ENCODE assay signal across 9 cellular contexts in genomic region chr1:32362474-32363313, GRCh38. TPM values are rescaled to one million over a fixed set of nuclear protein-coding genes. Genes with fewer than 3 reads are reported as not detected.
DNase-seq lines count a peak whose midpoint lies in the region; ATAC-seq, FAIRE-seq and TF ChIP-seq lines count a peak whose summit lies in the region.
"Had no signal": no experiment of that assay in that cellular context is flagged by ENCODE, and none has a peak within 500 bp of the region (broad histone marks: within the 10 kb centered on the region; RNA-seq: fewer than 3 reads in every experiment).

Gene FAM229A (minus strand): TSS chr1:32362485. CDS start chr1:32362091, 394 bp downstream.
Gene TSSK3 (plus strand): TSS chr1:32362539. CDS start chr1:32362702, 163 bp downstream.

- H3K4me2 ChIP-seq in HepG2 (ENCODE audit: low read depth, low read length) = no peak within 1 kb of the TSS

- CTCF ChIA-PET in HepG2 (lab: Yijun Ruan, JAX; ENCODE audit: low intra/inter-chr PET ratio, low total read pairs) = no interaction called here

- ATAC-seq in HepG2 = no peak
- ATAC-seq in HG02870 (IDR thresholded peaks at IDR 0.05; ENCODE audit: unreplicated experiment) = no peak

- no peaks in the 10 kb centered on the region for H3K9me3 ChIP-seq in HepG2 (ENCODE audit: low read length)

- TF ChIP-seq EP300 in HepG2 (IDR thresholded peaks at IDR 0.05; ENCODE audit: low read depth in 2 of 2, low read length in 2 of 2) (no peak), HepG2 (CRISPR knock-in tag; IDR thresholded peaks at IDR 0.05; ENCODE audit: borderline replicate concordance) (no peak)

- H3K27ac Mint-ChIP-seq in chondrocyte (ENCODE audit: unreplicated experiment) = peak within 1 kb of the TSS; percentile 41

- no peak for TF ChIP-seq RAD21 in HepG2 (CRISPR knock-in tag; IDR thresholded peaks at IDR 0.05)

- H3K4me1 ChIP-seq in HepG2 (ENCODE audit: insufficient read depth, low read length) = peaks cover 17% of the 10 kb centered on the region

- BruUV-seq in HepG2 (replicated peaks; lab: Mats Ljungman, UMichigan) = no TSS peak

- no peak within 1 kb of the TSS for H3K4me3 ChIP-seq in HepG2 (replicated peaks in 1 of 3; ENCODE audit: insufficient read depth in 1 of 3, low read depth in 2 of 3, low read length in 3 of 3)
- H3K4me3 ChIP-seq: SK-N-MC had no signal

- DNase-seq in NCI-H1105 (lab: John Stamatoyannopoulos, UW) (peak; percentile 11), NCI-H1105 treated with DMSO at 0.1 percent for 48 hours (lab: John Stamatoyannopoulos, UW) (no peak), chondrocyte (ENCODE audit: low spot score) (no peak), HepG2 (ENCODE audit: low spot score) (no peak), cerebellum (ENCODE audit: low spot score) (no peak)
- no peak for DNase-seq in central memory CD4-positive, alpha-beta T cell

- H3K9me3 Mint-ChIP-seq in chondrocyte (ENCODE audit: low read depth) = no peaks in the 10 kb centered on the region

- peaks cover 15% of the 10 kb centered on the region for H3K36me3 Mint-ChIP-seq in chondrocyte (ENCODE audit: low read depth)

- H4K20me1 ChIP-seq in HepG2 (ENCODE audit: insufficient read depth, low read length) = no peaks in the 10 kb centered on the region

- H3K27ac ChIP-seq in HepG2 (ENCODE audit: extremely low read length, insufficient read depth, low read length) (no peak within 1 kb of the TSS), temporal lobe (ENCODE audit: low read depth, low read length) (peak within 1 kb of the TSS; percentile 54)
- H3K27ac ChIP-seq: SK-N-MC had no signal

- in situ Hi-C loops in HepG2 (cut with HindIII; ENCODE audit: extremely low pct_ligation_motif_present, low pct_unique_long_range_greater_than_20kb) = no loop called here

- H2AFZ ChIP-seq in HepG2 (ENCODE audit: low read length) = no peak within 1 kb of the TSS

- POLR2A ChIA-PET in HepG2 (lab: Yijun Ruan, JAX) = interaction anchor here (1.2 to 2.3 kb wide), 3 partner anchors 11 to 32 kb away, joined by 3 to 11 read pairs (median 4); partner anchors contain the start of gene BSDC1

- H3K27me3 Mint-ChIP-seq in chondrocyte (ENCODE audit: low read depth) = no peaks in the 10 kb centered on the region

- TF ChIP-seq CTCF in chondrocyte (IDR thresholded peaks at IDR 0.05) (no peak), HepG2 (CRISPR knock-in tag; IDR thresholded peaks at IDR 0.05) (no peak)

- intact Hi-C loops in HepG2 (cut with micrococcal nuclease; ENCODE audit: unreplicated experiment) = no loop called here

- H3K36me3 ChIP-seq in HepG2 (replicated peaks in 1 of 2; ENCODE audit: control insufficient read depth in 1 of 2, insufficient read depth in 2 of 2, low read length in 2 of 2) = peaks cover 8 to 41% of the 10 kb centered on the region in 2 experiments

- peak within 1 kb of the TSS; percentile 63 for H3K4me3 Mint-ChIP-seq in chondrocyte (ENCODE audit: unreplicated experiment)

- no peak for TF ChIP-seq POLR2A in HepG2 (IDR thresholded peaks at IDR 0.05; ENCODE audit: insufficient read depth in 1 of 2, low read depth in 2 of 2, low read length in 2 of 2)

- no peak for FAIRE-seq in HepG2 (lab: Jason Lieb, UNC)

- no peaks in the 10 kb centered on the region for H3K79me2 ChIP-seq in HepG2 (ENCODE audit: insufficient read depth, low read length)

- H3K4me1 Mint-ChIP-seq in chondrocyte (ENCODE audit: low read depth) = peaks cover 21% of the 10 kb centered on the region

- WGBS in HepG2 (ENCODE audit: low lambda C conversion rate) = 95% methylated on average over 17 of the region's 17 CpGs

- H3K27me3 ChIP-seq in HepG2 (ENCODE audit: control insufficient read depth in 1 of 2, insufficient read depth in 2 of 2, low read length in 2 of 2) = no peaks in the 10 kb centered on the region

- no peak within 1 kb of the TSS for H3K9ac ChIP-seq in HepG2 (ENCODE audit: insufficient read depth, low read depth, low read length)

TF ChIP-seq in HepG2, 621 proteins besides CTCF, POLR2A, EP300 and RAD21:
- TF ChIP-seq ZNF280D (CRISPR knock-in tag; IDR thresholded peaks at IDR 0.05) (no peak), HNRNPL (IDR thresholded peaks at IDR 0.05; ENCODE audit: low read depth, low read length) (0 out of 2 replicates have a peak, but pooled peaks have one; percentile 13)

RNA-seq across cellular contexts. Expression of gene FAM229A, which starts in this region (rescaled TPM):
- total RNA-seq in chondrocyte (3.6 to 4.5 TPM (median 4.4 TPM) in 3 replicates), HepG2 (2016; rRNA removed; fragmentation: Illumina TruSeq; extraction: Trizol) (0.31 and 3.2 TPM in 2 replicates), temporal lobe (2.2 TPM), cerebellum (3.2 TPM)
- 0.71 TPM in 1 of 2 replicates, not detected in the other for total RNA-seq in HepG2 (2016; cell fraction: cytosol; rRNA removed; fragmentation: Illumina TruSeq; extraction: Trizol; ENCODE audit: low read depth)
- total RNA-seq in HepG2 (2016; cell fraction: insoluble cytoplasmic fraction; rRNA removed; fragmentation: Illumina TruSeq; extraction: Trizol) = 0.46 and 3.1 TPM in 2 replicates
- 0.12 and 0.65 TPM in 2 replicates for total RNA-seq in HepG2 (2016; cell fraction: membrane; rRNA removed; fragmentation: Illumina TruSeq; extraction: Trizol)
- 3.2 and 5.0 TPM in 2 replicates for total RNA-seq in HepG2 (2016; cell fraction: nucleus; rRNA removed; fragmentation: Illumina TruSeq; extraction: Trizol)
- polyA plus RNA-seq in HepG2 (2011; rRNA removed) = 17.6 and 21.8 TPM in 2 replicates
- 2.4 and 5.1 TPM in 2 replicates for polyA plus RNA-seq in HepG2 (2011; cell fraction: cytosol; rRNA removed)
- polyA plus RNA-seq in HepG2 (2011; cell fraction: nucleus; rRNA removed) = 142 and 179 TPM in 2 replicates
- 7.7 and 16.0 TPM in 2 replicates for polyA plus RNA-seq in HepG2 (2012)
- 0.22 and 0.24 TPM in 2 replicates for polyA plus RNA-seq in HepG2 (2016; cell fraction: cytosol; fragmentation: Illumina TruSeq; extraction: Trizol; ENCODE audit: low read depth)
- polyA plus RNA-seq in HepG2 (2016; cell fraction: insoluble cytoplasmic fraction; fragmentation: Illumina TruSeq; extraction: Trizol; ENCODE audit: low read depth) = 0.81 and 0.98 TPM in 2 replicates
- polyA plus RNA-seq in HepG2 (2016; cell fraction: membrane; fragmentation: Illumina TruSeq; extraction: Trizol; ENCODE audit: low read depth) = 0.13 and 0.55 TPM in 2 replicates
- polyA plus RNA-seq in HepG2 (2016; cell fraction: nucleus; fragmentation: Illumina TruSeq; extraction: Trizol; ENCODE audit: insufficient read depth, low read depth) = 26.3 and 28.4 TPM in 2 replicates
- 6.1 and 8.3 TPM in 2 replicates for polyA minus RNA-seq in HepG2 (2011; rRNA and poly(A)+ RNA removed; ENCODE audit: low replicate concordance)
- polyA minus RNA-seq in HepG2 (2011; cell fraction: cytosol; rRNA and poly(A)+ RNA removed) = 1.3 and 1.8 TPM in 2 replicates
- 16.6 and 17.9 TPM in 2 replicates for polyA minus RNA-seq in HepG2 (2011; cell fraction: nucleus; rRNA and poly(A)+ RNA removed)

RNA-seq across cellular contexts. Expression of gene TSSK3, which starts in this region (rescaled TPM):
- total RNA-seq in chondrocyte (0.90 to 2.0 TPM (median 1.7 TPM) in 3 replicates), HepG2 (2016; rRNA removed; fragmentation: Illumina TruSeq; extraction: Trizol) (0.62 and 1.0 TPM in 2 replicates), temporal lobe (not detected), cerebellum (1.8 TPM)
- total RNA-seq in HepG2 (2016; cell fraction: cytosol; rRNA removed; fragmentation: Illumina TruSeq; extraction: Trizol; ENCODE audit: low read depth) = not detected in 2 replicates
- total RNA-seq in HepG2 (2016; cell fraction: insoluble cytoplasmic fraction; rRNA removed; fragmentation: Illumina TruSeq; extraction: Trizol) = 2.0 TPM in 1 of 2 replicates, not detected in the other
- total RNA-seq in HepG2 (2016; cell fraction: membrane; rRNA removed; fragmentation: Illumina TruSeq; extraction: Trizol) = 0.53 TPM in 1 of 2 replicates, not detected in the other
- 0.85 and 3.2 TPM in 2 replicates for total RNA-seq in HepG2 (2016; cell fraction: nucleus; rRNA removed; fragmentation: Illumina TruSeq; extraction: Trizol)
- polyA plus RNA-seq in HepG2 (2011; rRNA removed) = 1.1 and 2.0 TPM in 2 replicates
- polyA plus RNA-seq in HepG2 (2011; cell fraction: cytosol; rRNA removed) = 0.31 and 0.35 TPM in 2 replicates
- polyA plus RNA-seq in HepG2 (2011; cell fraction: nucleus; rRNA removed) = 5.2 and 6.5 TPM in 2 replicates
- polyA plus RNA-seq in HepG2 (2012) = 5.4 and 6.5 TPM in 2 replicates
- not detected in 2 replicates for polyA plus RNA-seq in HepG2 (2016; cell fraction: cytosol; fragmentation: Illumina TruSeq; extraction: Trizol; ENCODE audit: low read depth)
- 0.23 TPM in 1 of 2 replicates, not detected in the other for polyA plus RNA-seq in HepG2 (2016; cell fraction: insoluble cytoplasmic fraction; fragmentation: Illumina TruSeq; extraction: Trizol; ENCODE audit: low read depth)
- polyA plus RNA-seq in HepG2 (2016; cell fraction: membrane; fragmentation: Illumina TruSeq; extraction: Trizol; ENCODE audit: low read depth) = 0.43 TPM in 1 of 2 replicates, not detected in the other
- polyA plus RNA-seq in HepG2 (2016; cell fraction: nucleus; fragmentation: Illumina TruSeq; extraction: Trizol; ENCODE audit: insufficient read depth, low read depth) = 3.9 TPM in 2 replicates
- polyA minus RNA-seq in HepG2 (2011; rRNA and poly(A)+ RNA removed; ENCODE audit: low replicate concordance) = 1.1 and 2.7 TPM in 2 replicates
- polyA minus RNA-seq in HepG2 (2011; cell fraction: cytosol; rRNA and poly(A)+ RNA removed) = not detected in 2 replicates
- polyA minus RNA-seq in HepG2 (2011; cell fraction: nucleus; rRNA and poly(A)+ RNA removed) = 2.3 and 3.6 TPM in 2 replicates
